ENCODE assay signal across 34 cellular contexts in the genomic region with DNA sequence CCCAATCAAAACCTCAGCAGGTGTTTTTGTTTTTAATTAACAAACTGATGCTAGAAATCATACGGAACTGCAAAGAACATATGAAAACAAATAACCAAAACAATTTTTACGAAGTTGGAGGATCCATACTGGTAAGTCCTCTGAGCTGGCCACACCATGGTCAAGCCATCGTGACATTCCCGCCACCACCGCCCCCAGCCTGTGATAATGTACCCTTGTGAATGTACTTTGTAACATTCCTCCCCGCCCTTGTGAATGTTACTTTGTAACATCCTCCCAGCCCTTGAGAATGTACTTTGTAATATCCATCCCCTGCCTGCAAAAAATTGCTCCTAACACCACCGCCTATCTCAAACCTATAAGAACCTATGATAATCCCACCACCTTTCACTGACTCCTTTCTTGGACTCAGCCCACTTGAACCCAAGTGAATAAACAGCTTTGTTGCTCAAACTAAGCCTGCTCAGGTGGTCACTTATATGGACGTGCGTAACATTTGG.
"Had no signal": no experiment of that assay in that cellular context is flagged by ENCODE, and none has a peak within 500 bp of the region (broad histone marks: within the 10 kb centered on the region; RNA-seq: fewer than 3 reads in every experiment).

No MANE protein-coding gene starts in this region.

- H3K36me3 ChIP-seq: brain microvascular endothelial cell, Peyer's patch, SJSA1 had no signal

- H3K27me3 ChIP-seq: brain microvascular endothelial cell, Peyer's patch, SJSA1 had no signal

- H3K4me3 ChIP-seq: Peyer's patch, SJSA1 had no signal

- DNase-seq: activated CD4-positive, alpha-beta memory T cell treated with anti-CD3 and anti-CD28 coated beads, Interleukin-2, amount 10 ng/mL, durations not matched to agents 7 days and 5 days; activated CD4-positive, alpha-beta T cell treated with anti-CD3 and anti-CD28 coated beads for 4 hours; activated CD8-positive, alpha-beta memory T cell treated with anti-CD3 and anti-CD28 coated beads for 24 hours; activated CD8-positive, alpha-beta memory T cell treated with anti-CD3 and anti-CD28 coated beads, Interleukin-2, amount 10 ng/mL, durations not matched to agents 7 days and 5 days; activated CD8-positive, alpha-beta memory T cell treated with anti-CD3 and anti-CD28 coated beads, Interleukin-2, amount 50 U/mL, for 48 hours; activated effector memory CD4-positive, alpha-beta T cell treated with Interleukin-2 at 50 U/mL for 16 hours; activated naive CD4-positive, alpha-beta T cell treated with anti-CD3 and anti-CD28 coated beads, Interleukin-2, amount 10 ng/mL, durations not matched to agents 7 days and 5 days; activated naive CD8-positive, alpha-beta T cell treated with anti-CD3 and anti-CD28 coated beads, Interleukin-2, amount 50 U/mL, for 24 hours; activated T-cell treated with anti-CD3 and anti-CD28 coated beads, Interleukin-2, amount 50 U/mL, for 48 hours; anterior cingulate cortex; brain microvascular endothelial cell; central memory CD4-positive, alpha-beta T cell; MM.1S; MV-4-11; NCI-H1092; NCI-H1436 treated with DMSO at 0.1 percent for 48 hours; NCI-H1694 treated with DMSO at 0.1 percent for 48 hours; NCI-H2029; NCI-H345; NCI-H526; NCI-H748 treated with DMSO at 0.1 percent for 48 hours; NK-92 treated with Interleukin-12 subunit alpha and Interleukin-12 subunit beta, amount 100 ng/mL, for 24 hours; PC-3; Peyer's patch; RPMI8226; SHP77 treated with DMSO at 0.1 percent for 48 hours; SK-N-SH had no signal

- ATAC-seq: activated CD4-positive, CD25-positive, alpha-beta regulatory T cell treated with anti-CD3 and anti-CD28 coated beads, Interleukin-2, amount 50 U/mL, for 24 hours; activated CD8-positive, alpha-beta memory T cell treated with anti-CD3 and anti-CD28 coated beads, Interleukin-2, amount 10 ng/mL, durations not matched to agents 7 days and 5 days; activated naive CD8-positive, alpha-beta T cell treated with anti-CD3 and anti-CD28 coated beads, Interleukin-2, amount 50 U/mL, for 24 hours; PC-3 had no signal

- H3K9me3 Mint-ChIP-seq: T-helper 1 cell treated with Interleukin-12 subunit alpha and Interleukin-12 subunit beta and Interleukin-4 antibody, amounts not matched to agents 30 μg/mL and 1 μg/mL, for 36 hours; T-helper 2 cell treated with Interferon-gamma antibody and Interleukin-4, amounts not matched to agents 5 μg/mL and 100 μg/mL, for 36 hours had no signal

- H3K4me3 Mint-ChIP-seq: activated CD4-positive, alpha-beta memory T cell treated with anti-CD3 and anti-CD28 coated beads, Interleukin-2, amount 10 ng/mL, durations not matched to agents 7 days and 5 days; activated CD8-positive, alpha-beta memory T cell treated with anti-CD3 and anti-CD28 coated beads, Interleukin-2, amount 10 ng/mL, durations not matched to agents 7 days and 5 days; activated naive CD4-positive, alpha-beta T cell treated with anti-CD3 and anti-CD28 coated beads, Interleukin-2, amount 10 ng/mL, durations not matched to agents 7 days and 5 days; activated naive CD8-positive, alpha-beta T cell; activated naive CD8-positive, alpha-beta T cell treated with anti-CD3 and anti-CD28 coated beads, Interleukin-2, amount 50 U/mL, for 24 hours; T-helper 1 cell treated with Interleukin-12 subunit alpha and Interleukin-12 subunit beta and Interleukin-4 antibody, amounts not matched to agents 30 μg/mL and 1 μg/mL, for 36 hours; T-helper 2 cell treated with Interferon-gamma antibody and Interleukin-4, amounts not matched to agents 5 μg/mL and 100 μg/mL, for 36 hours had no signal

- H3K27ac ChIP-seq: brain microvascular endothelial cell, KMS-11, Peyer's patch, SJSA1 had no signal

- H3K4me2 ChIP-seq: KMS-11, SK-N-SH had no signal

- FAIRE-seq: TTC549 had no signal

- H3K9ac ChIP-seq: KMS-11, SK-N-SH had no signal

- H3K4me1 ChIP-seq: Peyer's patch, SJSA1 had no signal

- H3K27ac Mint-ChIP-seq: activated CD4-positive, alpha-beta memory T cell treated with anti-CD3 and anti-CD28 coated beads, Interleukin-2, amount 10 ng/mL, durations not matched to agents 7 days and 5 days; activated CD8-positive, alpha-beta memory T cell treated with anti-CD3 and anti-CD28 coated beads, Interleukin-2, amount 10 ng/mL, durations not matched to agents 7 days and 5 days; activated naive CD4-positive, alpha-beta T cell treated with anti-CD3 and anti-CD28 coated beads, Interleukin-2, amount 10 ng/mL, durations not matched to agents 7 days and 5 days; activated naive CD8-positive, alpha-beta T cell; activated naive CD8-positive, alpha-beta T cell treated with anti-CD3 and anti-CD28 coated beads, Interleukin-2, amount 50 U/mL, for 24 hours; T-helper 1 cell treated with Interleukin-12 subunit alpha and Interleukin-12 subunit beta and Interleukin-4 antibody, amounts not matched to agents 30 μg/mL and 1 μg/mL, for 36 hours; T-helper 2 cell treated with Interferon-gamma antibody and Interleukin-4, amounts not matched to agents 5 μg/mL and 100 μg/mL, for 36 hours had no signal

- H3K27me3 Mint-ChIP-seq: activated CD4-positive, alpha-beta memory T cell treated with anti-CD3 and anti-CD28 coated beads, Interleukin-2, amount 10 ng/mL, durations not matched to agents 7 days and 5 days; activated CD8-positive, alpha-beta memory T cell treated with anti-CD3 and anti-CD28 coated beads, Interleukin-2, amount 10 ng/mL, durations not matched to agents 7 days and 5 days; activated naive CD4-positive, alpha-beta T cell treated with anti-CD3 and anti-CD28 coated beads, Interleukin-2, amount 10 ng/mL, durations not matched to agents 7 days and 5 days; activated naive CD8-positive, alpha-beta T cell; activated naive CD8-positive, alpha-beta T cell treated with anti-CD3 and anti-CD28 coated beads, Interleukin-2, amount 50 U/mL, for 24 hours had no signal

- H3K9me3 ChIP-seq: SJSA1 had no signal
